26 cellular contexts compared by ENCODE assay signal in the genomic region with DNA sequence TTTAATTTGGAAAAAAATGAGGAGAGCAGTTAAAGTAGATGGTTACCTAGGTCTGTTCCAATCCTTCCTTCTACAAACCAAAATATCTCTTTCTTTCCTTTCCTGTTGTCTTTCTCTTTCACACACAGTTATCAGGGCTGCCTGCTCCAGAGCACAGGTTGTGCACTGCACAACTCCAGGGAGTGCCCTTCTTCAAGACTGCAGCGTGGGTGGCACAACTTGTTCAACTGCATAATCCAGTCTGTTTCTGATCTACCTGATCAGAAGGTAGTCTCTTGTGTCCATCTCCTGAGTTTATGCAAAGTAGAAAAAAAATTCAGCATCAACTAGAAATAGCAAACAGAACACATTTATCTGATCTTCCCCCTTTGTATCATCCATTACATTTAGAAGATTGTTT.
A peak's percentile ranks its signal among the peaks of the same experiment; 100 is the strongest.
DNase-seq lines count a peak whose midpoint lies in the region; ATAC-seq, FAIRE-seq and TF ChIP-seq lines count a peak whose summit lies in the region.
"Had no signal": no experiment of that assay in that cellular context is flagged by ENCODE, and none has a peak within 500 bp of the region (broad histone marks: within the 10 kb centered on the region; RNA-seq: fewer than 3 reads in every experiment).

No MANE protein-coding gene starts in this region.

- no peak overlapping the region for H3K4me2 ChIP-seq in K562 (ENCODE audit: insufficient read depth, low read length)
- H3K4me2 ChIP-seq: A549, BLaER1 had no signal

- H3K36me3 ChIP-seq in K562 (ENCODE audit: control insufficient read depth, insufficient read depth, low read length), result no peaks in the 10 kb centered on the region
- H3K36me3 ChIP-seq: BE2C, BLaER1 had no signal

- no peaks in the 10 kb centered on the region for H3K36me3 Mint-ChIP-seq in activated CD8-positive, alpha-beta memory T cell treated with anti-CD3 and anti-CD28 coated beads, Interleukin-2, amount 10 ng/mL, durations not matched to agents 7 days and 5 days
- H3K36me3 Mint-ChIP-seq: CD14-positive monocyte; CD4-positive, alpha-beta memory T cell; CD4-positive, CD25-positive, alpha-beta regulatory T cell; CD8-positive, alpha-beta memory T cell had no signal

- H3K9me3 Mint-ChIP-seq in activated CD8-positive, alpha-beta memory T cell treated with anti-CD3 and anti-CD28 coated beads, Interleukin-2, amount 10 ng/mL, durations not matched to agents 7 days and 5 days (ENCODE audit: low read depth), result no peaks in the 10 kb centered on the region
- H3K9me3 Mint-ChIP-seq: CD4-positive, CD25-positive, alpha-beta regulatory T cell had no signal

- intact Hi-C loops in K562 (cut with micrococcal nuclease), result no loop called here

- peaks cover 7% of the 10 kb centered on the region for H3K4me1 Mint-ChIP-seq in activated CD8-positive, alpha-beta memory T cell treated with anti-CD3 and anti-CD28 coated beads, Interleukin-2, amount 10 ng/mL, durations not matched to agents 7 days and 5 days
- H3K4me1 Mint-ChIP-seq: CD14-positive monocyte; CD4-positive, alpha-beta memory T cell; CD4-positive, CD25-positive, alpha-beta regulatory T cell; CD8-positive, alpha-beta memory T cell had no signal

- H3K9me1 ChIP-seq in K562 (ENCODE audit: control insufficient read depth, insufficient read depth, low read length), result no peaks in the 10 kb centered on the region

- peaks cover 38% of the 10 kb centered on the region for H3K27me3 Mint-ChIP-seq in activated CD8-positive, alpha-beta memory T cell treated with anti-CD3 and anti-CD28 coated beads, Interleukin-2, amount 10 ng/mL, durations not matched to agents 7 days and 5 days

- POLR2A ChIA-PET in K562 (lab: Yijun Ruan, JAX), result interaction anchor here (0.6 kb wide), 1 partner anchor 59 kb away, joined by 3 read pairs; no protein-coding TSS in a partner anchor

- H3K27ac Mint-ChIP-seq in activated CD8-positive, alpha-beta memory T cell treated with anti-CD3 and anti-CD28 coated beads, Interleukin-2, amount 10 ng/mL, durations not matched to agents 7 days and 5 days, result no peak overlapping the region
- H3K27ac Mint-ChIP-seq: CD14-positive monocyte; CD4-positive, alpha-beta memory T cell; CD4-positive, CD25-positive, alpha-beta regulatory T cell had no signal

- WGBS in K562 (ENCODE audit: insufficient coverage, low coverage, missing lambda C conversion rate), result 0% methylated on average over 1 of the region's 1 CpG

- FAIRE-seq in K562 (lab: Jason Lieb, UNC), result no peak
- FAIRE-seq: A549, GM12878, GM12892, GM18507 had no signal

- TF ChIP-seq EP300 in K562 (IDR thresholded peaks at IDR 0.05; ENCODE audit: low read length), result no peak

- no peaks in the 10 kb centered on the region for H3K9me3 ChIP-seq in K562 (replicated peaks; ENCODE audit: control insufficient read depth, insufficient read depth, low read depth, low read length)
- H3K9me3 ChIP-seq: BE2C had no signal

- CTCF ChIA-PET in activated CD8-positive, alpha-beta memory T cell treated with anti-CD3 and anti-CD28 coated beads, Interleukin-2, amount 10 ng/mL, durations not matched to agents 7 days and 5 days (lab: Charles Lee), result interaction anchor here (0.7 to 1.5 kb wide), 2 partner anchors 19 to 195 kb away, joined by 3 read pairs; no protein-coding TSS in a partner anchor
- CTCF ChIA-PET in K562 (lab: Yijun Ruan, JAX; ENCODE audit: low intra/inter-chr PET ratio), result no interaction called here

- H3K4me1 ChIP-seq in K562 (replicated peaks in 1 of 2; ENCODE audit: control insufficient read depth in 2 of 2, insufficient read depth in 2 of 2, low read length in 2 of 2), result peaks cover 0 to under 1% of the 10 kb centered on the region in 2 experiments; a peak in 3 of 5 replicates

- H3K27me3 ChIP-seq in K562 (ENCODE audit: control insufficient read depth in 2 of 2, insufficient read depth in 2 of 2, low read length in 2 of 2), result peaks cover 5 to 29% of the 10 kb centered on the region in 2 experiments; a peak in 4 of 5 replicates
- H3K27me3 ChIP-seq: BE2C, BLaER1 had no signal

- no peak overlapping the region for H3K27ac ChIP-seq in K562 (ENCODE audit: extremely low read depth, low read depth, low read length)
- H3K27ac ChIP-seq: 22Rv1, A549, BLaER1 had no signal

- TF ChIP-seq CTCF in K562 (IDR thresholded peaks at IDR 0.05 in 2 of 3, conservative IDR thresholded peaks at IDR 0.05 in 1 of 3; ENCODE audit: insufficient read depth in 2 of 3, low read depth in 1 of 3, low read length in 3 of 3), result no peak

- DNase-seq in activated CD8-positive, alpha-beta memory T cell treated with anti-CD3 and anti-CD28 coated beads, Interleukin-2, amount 50 U/mL, for 48 hours, result peak; percentile 28
- no peak for DNase-seq in activated CD8-positive, alpha-beta memory T cell treated with anti-CD3 and anti-CD28 coated beads, Interleukin-2, amount 10 ng/mL, durations not matched to agents 7 days and 5 days
- DNase-seq in K562 (ENCODE audit: extremely low read depth in 1 of 4, low spot score in 3 of 4), result no peak
- DNase-seq in NCI-H526 treated with DMSO at 0.1 percent for 48 hours (lab: John Stamatoyannopoulos, UW), result no peak
- DNase-seq in NOMO-1 treated with dmso at 0.1 percent for 144 hours (lab: John Stamatoyannopoulos, UW; ENCODE audit: unreplicated experiment), result no peak
- DNase-seq: BE2C; C1 segment of cervical spinal cord; CD4-positive, alpha-beta memory T cell; CD4-positive, CD25-positive, alpha-beta regulatory T cell; CD8-positive, alpha-beta memory T cell; COR-L47; DMS 273 treated with DMSO at 0.1 percent for 48 hours; DMS153; DMS53; DMS79; DND-41; EL; GDM1 had no signal

- TF ChIP-seq POLR2A in K562 (conservative IDR thresholded peaks at IDR 0.05), result no peak

- no peak overlapping the region for H3K4me3 ChIP-seq in K562
- H3K4me3 ChIP-seq: A549, BLaER1, GM12878 had no signal

- BruUV-seq in K562 (replicated peaks; lab: Mats Ljungman, UMichigan), result no TSS peak

- H3K79me2 ChIP-seq in K562 (ENCODE audit: control insufficient read depth, insufficient read depth, low read length), result no peaks in the 10 kb centered on the region

- TF ChIP-seq RAD21 in K562 (CRISPR knock-in tag; conservative IDR thresholded peaks at IDR 0.05 in 1 of 2, IDR thresholded peaks at IDR 0.05 in 1 of 2), result no peak

- no peak for ATAC-seq in activated CD8-positive, alpha-beta memory T cell treated with anti-CD3 and anti-CD28 coated beads, Interleukin-2, amount 10 ng/mL, durations not matched to agents 7 days and 5 days
- no peak for ATAC-seq in K562
- ATAC-seq in esophagus mucosa, result peak; percentile 55
- ATAC-seq: A549, GM12878 had no signal

- H3K9ac ChIP-seq in K562 (ENCODE audit: insufficient read depth in 1 of 2, low read depth in 2 of 2, low read length in 2 of 2), result no peak overlapping the region
- H3K9ac ChIP-seq: BLaER1 had no signal

- 0 out of 2 replicates have a peak, but pooled peaks cover 2% of the 10 kb centered on the region for H4K20me1 ChIP-seq in K562 (replicated peaks; ENCODE audit: control insufficient read depth, insufficient read depth, low read length)
- H4K20me1 ChIP-seq: BLaER1 had no signal

- no peak overlapping the region for H2AFZ ChIP-seq in K562 (ENCODE audit: low read depth, low read length)

- H3K4me3 Mint-ChIP-seq in activated CD8-positive, alpha-beta memory T cell treated with anti-CD3 and anti-CD28 coated beads, Interleukin-2, amount 10 ng/mL, durations not matched to agents 7 days and 5 days, result no peak overlapping the region
- H3K4me3 Mint-ChIP-seq: CD14-positive monocyte; CD4-positive, alpha-beta memory T cell; CD4-positive, CD25-positive, alpha-beta regulatory T cell; CD8-positive, alpha-beta memory T cell had no signal

- in situ Hi-C loops in K562 (cut with MboI), result no loop called here

TF ChIP-seq in K562, 482 proteins besides CTCF, POLR2A, EP300 and RAD21:
- TF ChIP-seq CBFA2T3 (IDR thresholded peaks at IDR 0.05) (peak; percentile 16; the same call in 1 of the 2 replicates), KLF6 (CRISPR knock-in tag; IDR thresholded peaks at IDR 0.05; ENCODE audit: borderline replicate concordance) (no peak)
- TF ChIP-seq, protein P1, sequence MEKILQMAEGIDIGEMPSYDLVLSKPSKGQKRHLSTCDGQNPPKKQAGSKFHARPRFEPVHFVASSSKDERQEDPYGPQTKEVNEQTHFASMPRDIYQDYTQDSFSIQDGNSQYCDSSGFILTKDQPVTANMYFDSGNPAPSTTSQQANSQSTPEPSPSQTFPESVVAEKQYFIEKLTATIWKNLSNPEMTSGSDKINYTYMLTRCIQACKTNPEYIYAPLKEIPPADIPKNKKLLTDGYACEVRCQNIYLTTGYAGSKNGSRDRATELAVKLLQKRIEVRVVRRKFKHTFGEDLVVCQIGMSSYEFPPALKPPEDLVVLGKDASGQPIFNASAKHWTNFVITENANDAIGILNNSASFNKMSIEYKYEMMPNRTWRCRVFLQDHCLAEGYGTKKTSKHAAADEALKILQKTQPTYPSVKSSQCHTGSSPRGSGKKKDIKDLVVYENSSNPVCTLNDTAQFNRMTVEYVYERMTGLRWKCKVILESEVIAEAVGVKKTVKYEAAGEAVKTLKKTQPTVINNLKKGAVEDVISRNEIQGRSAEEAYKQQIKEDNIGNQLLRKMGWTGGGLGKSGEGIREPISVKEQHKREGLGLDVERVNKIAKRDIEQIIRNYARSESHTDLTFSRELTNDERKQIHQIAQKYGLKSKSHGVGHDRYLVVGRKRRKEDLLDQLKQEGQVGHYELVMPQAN (IDR thresholded peaks at IDR 0.05; ENCODE audit: borderline replicate concordance), result no peak
